In genomic region chr14:57291692-57292647, GRCh38 we compare ENCODE assay signal across 2 cellular contexts.
TF ChIP-seq lines count a peak whose summit lies in the region.

No MANE protein-coding gene starts in this region.

TF ChIP-seq in WTC11, 78 proteins besides CTCF, POLR2A, EP300 and RAD21:
- no peak for TF ChIP-seq CDX4 (CRISPR knock-in tag; IDR thresholded peaks at IDR 0.05; ENCODE audit: borderline replicate concordance)
- TF ChIP-seq FOXJ3 (CRISPR knock-in tag; IDR thresholded peaks at IDR 0.05; ENCODE audit: borderline replicate concordance) = no peak
- no peak for TF ChIP-seq ETV6 (CRISPR knock-in tag; IDR thresholded peaks at IDR 0.05)
- no peak for TF ChIP-seq ARID4B (CRISPR knock-in tag; IDR thresholded peaks at IDR 0.05; ENCODE audit: borderline replicate concordance)
- TF ChIP-seq NFYB (CRISPR knock-in tag; conservative IDR thresholded peaks at IDR 0.05; ENCODE audit: low read depth) = no peak

TF ChIP-seq in HepG2, 621 proteins besides CTCF, POLR2A, EP300 and RAD21:
- TF ChIP-seq ZNF3 (CRISPR knock-in tag; IDR thresholded peaks at IDR 0.05) = peak; percentile 63; the same call in 1 of the 2 replicates
- peak; percentile 44; the same call in 1 of the 2 replicates for TF ChIP-seq CEBPB (IDR thresholded peaks at IDR 0.05; ENCODE audit: borderline replicate concordance, low read depth, low read length)
- TF ChIP-seq PAXIP1 (CRISPR knock-in tag; conservative IDR thresholded peaks at IDR 0.05) = 0 out of 2 replicates have a peak, but pooled peaks have one; percentile 36
- TF ChIP-seq TCF7 (IDR thresholded peaks at IDR 0.05; ENCODE audit: low read depth) = peak; percentile 54
- TF ChIP-seq TCF7L2 (IDR thresholded peaks at IDR 0.05; ENCODE audit: low read depth, low read length) = peak; percentile 42; the same call in 1 of the 2 replicates
- peak; percentile 22; the same call in 1 of the 2 replicates for TF ChIP-seq NCOR1 (IDR thresholded peaks at IDR 0.05; ENCODE audit: borderline replicate concordance, low read length)
- TF ChIP-seq NR2C2 (CRISPR knock-in tag; IDR thresholded peaks at IDR 0.05; ENCODE audit: borderline replicate concordance) = 0 out of 2 replicates have a peak, but pooled peaks have one; percentile 27
- TF ChIP-seq CREM (IDR thresholded peaks at IDR 0.05) = peak; percentile 52; the same call in 1 of the 2 replicates
- no peak for TF ChIP-seq CREM (CRISPR knock-in tag; IDR thresholded peaks at IDR 0.05)
- no peak for TF ChIP-seq SOX13 (IDR thresholded peaks at IDR 0.05)
- TF ChIP-seq SOX13 (CRISPR knock-in tag; conservative IDR thresholded peaks at IDR 0.05 in 1 of 2, IDR thresholded peaks at IDR 0.05 in 1 of 2) = peak in 1 of 2 experiments; percentile 30; a peak in 1 of 4 replicates
- no peak for TF ChIP-seq ZNF879 (CRISPR knock-in tag; IDR thresholded peaks at IDR 0.05)
- TF ChIP-seq ZNF281 (CRISPR knock-in tag; IDR thresholded peaks at IDR 0.05; ENCODE audit: borderline replicate concordance) = no peak
- TF ChIP-seq ZNF883 (CRISPR knock-in tag; IDR thresholded peaks at IDR 0.05; ENCODE audit: not compliant biosample characterization) = no peak
- peak; percentile 20; the same call in 1 of the 2 replicates for TF ChIP-seq SOX5 (CRISPR knock-in tag; IDR thresholded peaks at IDR 0.05; ENCODE audit: borderline replicate concordance)
- TF ChIP-seq ZNF678 (CRISPR knock-in tag; IDR thresholded peaks at IDR 0.05) = no peak
- TF ChIP-seq HMG20B (CRISPR knock-in tag; conservative IDR thresholded peaks at IDR 0.05) = no peak
- TF ChIP-seq ATF4 (CRISPR knock-in tag; IDR thresholded peaks at IDR 0.05) = 0 out of 4 replicates have a peak, but pooled peaks of 1 of the 2 experiments have one; percentile 15
- no peak for TF ChIP-seq SOX6 (IDR thresholded peaks at IDR 0.05)
- peak; percentile 68; the same call in 1 of the 2 replicates for TF ChIP-seq SOX6 (CRISPR knock-in tag; IDR thresholded peaks at IDR 0.05)
TF ChIP-seq in HepG2: peak in this region for 12.
